1 cellular context compared by ENCODE assay signal in the genomic region with DNA sequence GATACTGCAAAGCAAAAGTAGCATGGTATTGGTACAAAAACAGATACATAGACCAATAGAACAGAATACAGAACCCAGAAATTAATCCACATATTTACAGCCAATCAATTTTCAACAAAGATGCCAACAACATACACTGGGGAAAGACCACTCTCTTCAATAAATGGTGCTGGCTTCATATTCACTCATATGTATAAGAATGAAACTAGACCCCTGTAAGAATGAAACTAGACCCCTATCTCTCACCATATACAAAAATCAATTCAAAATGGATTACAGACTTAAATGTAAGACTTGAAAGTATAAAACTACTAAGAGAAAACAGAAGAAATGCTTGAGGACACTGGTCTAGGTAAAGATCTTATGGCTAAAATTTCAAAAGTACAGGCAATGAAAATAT.
TF ChIP-seq lines count a peak whose summit lies in the region.

No MANE protein-coding gene starts in this region.

TF ChIP-seq in GM12878, 131 proteins besides CTCF, POLR2A, EP300 and RAD21:
- TF ChIP-seq, protein P1, sequence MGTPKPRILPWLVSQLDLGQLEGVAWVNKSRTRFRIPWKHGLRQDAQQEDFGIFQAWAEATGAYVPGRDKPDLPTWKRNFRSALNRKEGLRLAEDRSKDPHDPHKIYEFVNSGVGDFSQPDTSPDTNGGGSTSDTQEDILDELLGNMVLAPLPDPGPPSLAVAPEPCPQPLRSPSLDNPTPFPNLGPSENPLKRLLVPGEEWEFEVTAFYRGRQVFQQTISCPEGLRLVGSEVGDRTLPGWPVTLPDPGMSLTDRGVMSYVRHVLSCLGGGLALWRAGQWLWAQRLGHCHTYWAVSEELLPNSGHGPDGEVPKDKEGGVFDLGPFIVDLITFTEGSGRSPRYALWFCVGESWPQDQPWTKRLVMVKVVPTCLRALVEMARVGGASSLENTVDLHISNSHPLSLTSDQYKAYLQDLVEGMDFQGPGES (IDR thresholded peaks at IDR 0.05), result no peak
- TF ChIP-seq ELK1 (IDR thresholded peaks at IDR 0.05; ENCODE audit: low read depth, low read length) (no peak), ZNF384 (IDR thresholded peaks at IDR 0.05; ENCODE audit: borderline replicate concordance, low read depth, low read length) (no peak)
TF ChIP-seq in GM12878: peak in this region for 0.
